Comparison of ENCODE assay signal across 11 cellular contexts in the genomic region with DNA sequence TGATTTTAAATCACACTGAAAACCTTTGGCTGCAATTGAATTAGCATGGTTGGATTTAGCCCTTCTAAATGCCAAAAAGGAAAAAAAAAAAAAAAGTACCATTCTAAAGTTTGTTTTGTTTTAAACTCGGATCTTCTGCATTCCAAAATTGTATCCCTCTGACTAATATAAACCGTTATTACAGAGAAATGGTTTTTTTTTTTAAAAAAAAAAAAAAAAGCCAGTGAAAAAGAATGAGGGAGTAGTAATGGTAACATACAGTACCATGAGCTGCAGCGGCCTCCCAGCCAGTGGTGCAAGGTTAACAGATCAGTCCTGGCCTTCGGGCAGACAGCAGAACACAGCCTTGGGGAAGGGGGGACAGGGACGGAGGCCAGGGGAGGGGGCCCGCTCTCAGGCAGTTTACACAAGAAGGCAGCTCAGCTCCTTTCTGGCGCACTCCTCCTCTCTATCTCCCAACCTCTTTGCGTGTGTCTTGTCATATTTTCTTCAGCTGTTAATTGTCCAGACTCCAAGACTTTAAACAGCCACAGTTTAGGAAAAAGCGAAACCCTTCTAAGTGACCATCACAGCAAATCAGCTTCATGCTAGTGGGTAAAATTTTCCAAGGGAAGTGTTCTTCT.
A peak's percentile ranks its signal among the peaks of the same experiment; 100 is the strongest.
DNase-seq lines count a peak whose midpoint lies in the region; ATAC-seq, FAIRE-seq and TF ChIP-seq lines count a peak whose summit lies in the region.
"Had no signal": no experiment of that assay in that cellular context is flagged by ENCODE, and none has a peak within 500 bp of the region (broad histone marks: within the 10 kb centered on the region; RNA-seq: fewer than 3 reads in every experiment).

No MANE protein-coding gene starts in this region.

- POLR2A ChIA-PET in CD4-positive, alpha-beta T cell (lab: Charles Lee), result no interaction called here

- ATAC-seq in GM18517 (IDR thresholded peaks at IDR 0.05; ENCODE audit: unreplicated experiment), result no peak
- no peak for ATAC-seq in HG03097 (IDR thresholded peaks at IDR 0.05; ENCODE audit: low FRiP score, unreplicated experiment)
- no peak for ATAC-seq in CD4-positive, alpha-beta T cell (ENCODE audit: poor library complexity)

- peak overlapping the region; percentile 92 for H3K9ac ChIP-seq in astrocyte (ENCODE audit: low read length)

- H3K27me3 ChIP-seq in astrocyte (ENCODE audit: insufficient read depth, low read length), result no peaks in the 10 kb centered on the region
- H3K27me3 ChIP-seq in left ventricle myocardium inferior (ENCODE audit: low read depth), result no peaks in the 10 kb centered on the region
- no peaks in the 10 kb centered on the region for H3K27me3 ChIP-seq in CD4-positive, alpha-beta T cell (ENCODE audit: control insufficient read depth, insufficient read depth, low read length)

- H3K4me3 Mint-ChIP-seq in astrocyte (ENCODE audit: unreplicated experiment), result peak overlapping the region; percentile 59
- H3K4me3 Mint-ChIP-seq in CD4-positive, alpha-beta T cell, result no peak overlapping the region
- H3K4me3 Mint-ChIP-seq: naive B cell had no signal

- H3K4me1 ChIP-seq in astrocyte (ENCODE audit: insufficient read depth, low read length) (peaks cover 46% of the 10 kb centered on the region), left ventricle myocardium inferior (peaks cover 19% of the 10 kb centered on the region)

- H3K27ac ChIP-seq in astrocyte (ENCODE audit: low read depth, low read length) (peak overlapping the region; percentile 97), left ventricle myocardium inferior (replicated peaks) (peak overlapping the region; percentile 92)
- H3K27ac ChIP-seq in CD4-positive, alpha-beta T cell (ENCODE audit: low read depth, low read length), result no peak overlapping the region

- H3K36me3 Mint-ChIP-seq in astrocyte (ENCODE audit: low read depth, unreplicated experiment), result no peaks in the 10 kb centered on the region
- no peaks in the 10 kb centered on the region for H3K36me3 Mint-ChIP-seq in CD4-positive, alpha-beta T cell (ENCODE audit: low read depth)
- H3K36me3 Mint-ChIP-seq: naive B cell had no signal

- H3K4me3 ChIP-seq in astrocyte (ENCODE audit: insufficient read depth, low read depth, low read length), result peak overlapping the region; percentile 69
- H3K4me3 ChIP-seq in left ventricle myocardium inferior, result peak overlapping the region; percentile 57
- H3K4me3 ChIP-seq in retinal pigment epithelial cell (ENCODE audit: low read length), result peak overlapping the region; percentile 24

- intact Hi-C loops in left ventricle myocardium inferior (cut with micrococcal nuclease), result no loop called here
- intact Hi-C loops in CD4-positive, alpha-beta T cell (cut with DNase I, micrococcal nuclease), result no loop called here

- TF ChIP-seq CTCF in astrocyte (IDR thresholded peaks at IDR 0.05; ENCODE audit: insufficient read depth, low read depth, low read length) (no peak), left ventricle myocardium inferior (IDR thresholded peaks at IDR 0.05; ENCODE audit: borderline replicate concordance) (no peak), retinal pigment epithelial cell (conservative IDR thresholded peaks at IDR 0.05; ENCODE audit: low read depth, low read length) (no peak)
- TF ChIP-seq CTCF in CD4-positive, alpha-beta T cell (IDR thresholded peaks at IDR 0.05), result no peak

- no peaks in the 10 kb centered on the region for H4K20me1 ChIP-seq in astrocyte (ENCODE audit: insufficient read depth, low read length)

- H3K4me1 Mint-ChIP-seq in astrocyte (ENCODE audit: low read depth, unreplicated experiment), result peaks cover 42% of the 10 kb centered on the region
- H3K4me1 Mint-ChIP-seq in CD4-positive, alpha-beta T cell (ENCODE audit: low read depth), result no peaks in the 10 kb centered on the region
- H3K4me1 Mint-ChIP-seq: naive B cell had no signal

- DNase-seq in ELR (ENCODE audit: low read depth) (peak; percentile 79), astrocyte (ENCODE audit: low read depth) (no peak), left ventricle myocardium inferior (peak; percentile 51), retinal pigment epithelial cell (ENCODE audit: low read depth) (no peak), GM12891 (ENCODE audit: insufficient read length, low spot score) (no peak)
- no peak for DNase-seq in CD4-positive, alpha-beta T cell
- DNase-seq: DND-41, naive B cell, NCI-H2029 treated with DMSO at 0.1 percent for 48 hours had no signal

- H3K36me3 ChIP-seq in astrocyte (ENCODE audit: insufficient read depth, low read length) (no peaks in the 10 kb centered on the region), left ventricle myocardium inferior (no peaks in the 10 kb centered on the region)

- CTCF ChIA-PET in CD4-positive, alpha-beta T cell (lab: Charles Lee), result no interaction called here

- H3K27ac Mint-ChIP-seq in astrocyte (ENCODE audit: unreplicated experiment), result peak overlapping the region; percentile 91
- H3K27ac Mint-ChIP-seq in CD4-positive, alpha-beta T cell, result no peak overlapping the region
- H3K27ac Mint-ChIP-seq: naive B cell had no signal

- H3K79me2 ChIP-seq in astrocyte (ENCODE audit: insufficient read depth, low read length), result peaks cover 43% of the 10 kb centered on the region

- H2AFZ ChIP-seq in astrocyte (ENCODE audit: low read depth, low read length), result no peak overlapping the region

- H3K4me2 ChIP-seq in astrocyte (ENCODE audit: low read length), result peak overlapping the region; percentile 91

- no peaks in the 10 kb centered on the region for H3K9me3 Mint-ChIP-seq in astrocyte (ENCODE audit: unreplicated experiment)
- peaks cover 4% of the 10 kb centered on the region for H3K9me3 Mint-ChIP-seq in CD4-positive, alpha-beta T cell

- no peaks in the 10 kb centered on the region for H3K9me3 ChIP-seq in astrocyte (ENCODE audit: insufficient read depth, low read depth, low read length)
- no peaks in the 10 kb centered on the region for H3K9me3 ChIP-seq in left ventricle myocardium inferior (replicated peaks)
- peaks cover 4% of the 10 kb centered on the region for H3K9me3 ChIP-seq in CD4-positive, alpha-beta T cell (ENCODE audit: control insufficient read depth, low read length)

- H3K27me3 Mint-ChIP-seq in astrocyte (ENCODE audit: low read depth, unreplicated experiment), result no peaks in the 10 kb centered on the region
- H3K27me3 Mint-ChIP-seq in CD4-positive, alpha-beta T cell, result no peaks in the 10 kb centered on the region

- no peak for TF ChIP-seq POLR2A in GM12891 (IDR thresholded peaks at IDR 0.05; ENCODE audit: low read depth, low read length)

- FAIRE-seq in astrocyte (lab: Jason Lieb, UNC), result peak; percentile 37
- no peak for FAIRE-seq in GM12891 (lab: Jason Lieb, UNC)

TF ChIP-seq in GM12891, 5 proteins besides CTCF, POLR2A, EP300 and RAD21:
- TF ChIP-seq POU2F2 (IDR thresholded peaks at IDR 0.05; ENCODE audit: low read depth, low read length) (no peak), POLR2AphosphoS5 (IDR thresholded peaks at IDR 0.05; ENCODE audit: low read depth, low read length) (no peak), SPI1 (IDR thresholded peaks at IDR 0.05; ENCODE audit: low read depth, low read length) (no peak), PAX5 (IDR thresholded peaks at IDR 0.05; ENCODE audit: insufficient read depth, low read length, severe bottlenecking) (no peak), TAF1 (IDR thresholded peaks at IDR 0.05; ENCODE audit: low read depth, low read length) (no peak)

Comparison
In these comparisons a context has a peak if more than half of its experiments do, and no peak if none do; other contexts are left out.
1. DNase-seq: peak in ELR (single experiment) and left ventricle myocardium inferior (single experiment); none in astrocyte (single experiment), retinal pigment epithelial cell (single experiment), GM12891 (single experiment) and CD4-positive, alpha-beta T cell (0 of 10).
2. Peak in every context shown above with its lines, with median percentiles within 50 percentile points of each other: H3K4me3 ChIP-seq.